Comparison of ENCODE assay signal across 8 cellular contexts in genomic region chr10:71850745-71851629, GRCh38. TPM values are rescaled to one million over a fixed set of nuclear protein-coding genes. Genes with fewer than 3 reads are reported as not detected.
A peak's percentile ranks its signal among the peaks of the same experiment; 100 is the strongest.
DNase-seq lines count a peak whose midpoint lies in the region; ATAC-seq and TF ChIP-seq lines count a peak whose summit lies in the region.

Gene PSAP (minus strand): TSS chr10:71851251. CDS start chr10:71851221, 30 bp downstream.

- H3K4me3 Mint-ChIP-seq in activated naive CD8-positive, alpha-beta T cell treated with anti-CD3 and anti-CD28 coated beads, Interleukin-2, amount 10 ng/mL, durations not matched to agents 7 days and 5 days: peak within 1 kb of the TSS; percentile 92
- peak within 1 kb of the TSS; percentile 98 for H3K4me3 Mint-ChIP-seq in glutamatergic neuron (ENCODE audit: unreplicated experiment)

- peak; percentile 96 for ATAC-seq in HG02678 (IDR thresholded peaks at IDR 0.05; ENCODE audit: unreplicated experiment)
- peak; percentile 99 for ATAC-seq in activated naive CD8-positive, alpha-beta T cell treated with anti-CD3 and anti-CD28 coated beads, Interleukin-2, amount 10 ng/mL, durations not matched to agents 7 days and 5 days (ENCODE audit: low read depth)
- ATAC-seq in thoracic aorta (ENCODE audit: insufficient number of reproducible peaks, low FRiP score, low read depth): peak; percentile 91

- H3K9ac ChIP-seq in SU-DHL-6 (ENCODE audit: low read length): peak within 1 kb of the TSS; percentile 83

- TF ChIP-seq CTCF in SU-DHL-6 (IDR thresholded peaks at IDR 0.05; ENCODE audit: insufficient read depth, low read length, poor library complexity, severe bottlenecking): no peak
- no peak for TF ChIP-seq CTCF in glutamatergic neuron (IDR thresholded peaks at IDR 0.05; ENCODE audit: partially characterized antibody, unreplicated experiment)
- no peak for TF ChIP-seq CTCF in osteoblast (IDR thresholded peaks at IDR 0.05; ENCODE audit: extremely low read depth, low read depth, low read length)
- TF ChIP-seq CTCF in thoracic aorta (IDR thresholded peaks at IDR 0.05): no peak

- H3K79me2 ChIP-seq in SU-DHL-6 (ENCODE audit: insufficient read depth, low read length) (peaks cover 19% of the 10 kb centered on the region; the same call in 1 of the 2 replicates), osteoblast (ENCODE audit: insufficient read depth, low read length) (peaks cover 51% of the 10 kb centered on the region)

- H3K36me3 ChIP-seq in SU-DHL-6 (ENCODE audit: low read length) (no peaks in the 10 kb centered on the region), osteoblast (ENCODE audit: insufficient read depth, low read length) (no peaks in the 10 kb centered on the region), thoracic aorta (no peaks in the 10 kb centered on the region)

- H3K4me1 ChIP-seq in osteoblast (ENCODE audit: insufficient read depth, low read length) (peaks cover 26% of the 10 kb centered on the region), thoracic aorta (ENCODE audit: control insufficient read depth in 1 of 2, low read depth in 2 of 2) (peaks cover 31 to 47% of the 10 kb centered on the region in 2 donors)

- peaks cover 3% of the 10 kb centered on the region for H3K27me3 Mint-ChIP-seq in activated naive CD8-positive, alpha-beta T cell treated with anti-CD3 and anti-CD28 coated beads, Interleukin-2, amount 10 ng/mL, durations not matched to agents 7 days and 5 days
- peaks cover 4% of the 10 kb centered on the region for H3K27me3 Mint-ChIP-seq in glutamatergic neuron (ENCODE audit: unreplicated experiment)

- POLR2A ChIA-PET in activated naive CD8-positive, alpha-beta T cell treated with anti-CD3 and anti-CD28 coated beads, Interleukin-2, amount 10 ng/mL, durations not matched to agents 7 days and 5 days (lab: Charles Lee): interaction anchor here (0.7 to 2.9 kb wide), 12 partner anchors 10 to 486 kb away, joined by 3 to 17 read pairs (median 6); partner anchors contain the start of gene VSIR

- H3K9me3 ChIP-seq in SU-DHL-6 (ENCODE audit: insufficient read depth, low read length) (no peaks in the 10 kb centered on the region), osteoblast (ENCODE audit: low read depth, low read length) (no peaks in the 10 kb centered on the region), thoracic aorta (no peaks in the 10 kb centered on the region)

- H3K36me3 Mint-ChIP-seq in activated naive CD8-positive, alpha-beta T cell treated with anti-CD3 and anti-CD28 coated beads, Interleukin-2, amount 10 ng/mL, durations not matched to agents 7 days and 5 days: peaks cover 3% of the 10 kb centered on the region
- H3K36me3 Mint-ChIP-seq in glutamatergic neuron (ENCODE audit: unreplicated experiment): peaks cover 5% of the 10 kb centered on the region

- peak; percentile 88 for DNase-seq in NCI-H128 (lab: John Stamatoyannopoulos, UW; ENCODE audit: unreplicated experiment)
- DNase-seq in activated naive CD8-positive, alpha-beta T cell treated with anti-CD3 and anti-CD28 coated beads, Interleukin-2, amount 10 ng/mL, durations not matched to agents 7 days and 5 days: peak; percentile 99
- DNase-seq in glutamatergic neuron: peak; percentile 99
- DNase-seq in osteoblast (ENCODE audit: insufficient read length, low spot score, missing footprints): peak; percentile 98
- peak; percentile 98 for DNase-seq in thoracic aorta (ENCODE audit: low spot score)

- H4K20me1 ChIP-seq in SU-DHL-6 (ENCODE audit: low read depth, low read length): no peaks in the 10 kb centered on the region
- H4K20me1 ChIP-seq in osteoblast (ENCODE audit: insufficient read depth, low read length): peaks cover 39% of the 10 kb centered on the region

- no peak within 1 kb of the TSS for H3K27ac ChIP-seq in SU-DHL-6 (ENCODE audit: low read depth, low read length)
- peak within 1 kb of the TSS; percentile 96 for H3K27ac ChIP-seq in osteoblast (ENCODE audit: low read depth, low read length)
- peak within 1 kb of the TSS; percentile 98 for H3K27ac ChIP-seq in thoracic aorta

- H3K27me3 ChIP-seq in SU-DHL-6 (ENCODE audit: low read length): no peaks in the 10 kb centered on the region
- H3K27me3 ChIP-seq in osteoblast (ENCODE audit: insufficient read depth, low read length): no peaks in the 10 kb centered on the region
- no peaks in the 10 kb centered on the region for H3K27me3 ChIP-seq in thoracic aorta (replicated peaks; ENCODE audit: insufficient read depth)

- no peaks in the 10 kb centered on the region for H3K9me3 Mint-ChIP-seq in activated naive CD8-positive, alpha-beta T cell treated with anti-CD3 and anti-CD28 coated beads, Interleukin-2, amount 10 ng/mL, durations not matched to agents 7 days and 5 days
- H3K9me3 Mint-ChIP-seq in glutamatergic neuron (ENCODE audit: unreplicated experiment): no peaks in the 10 kb centered on the region

- H3K9me2 ChIP-seq in SU-DHL-6 (replicated peaks; ENCODE audit: insufficient read depth, low read length): no peaks in the 10 kb centered on the region

- H3K4me2 ChIP-seq in SU-DHL-6 (ENCODE audit: low read depth, low read length, poor library complexity, severe bottlenecking) (peak within 1 kb of the TSS; percentile 61), osteoblast (ENCODE audit: insufficient read depth, low read length) (peak within 1 kb of the TSS; percentile 97)

- H3K4me1 Mint-ChIP-seq in activated naive CD8-positive, alpha-beta T cell treated with anti-CD3 and anti-CD28 coated beads, Interleukin-2, amount 10 ng/mL, durations not matched to agents 7 days and 5 days: peaks cover 34% of the 10 kb centered on the region
- H3K4me1 Mint-ChIP-seq in glutamatergic neuron (ENCODE audit: low read depth, unreplicated experiment): peaks cover 28% of the 10 kb centered on the region

- no peaks in the 10 kb centered on the region for H3F3A ChIP-seq in SU-DHL-6 (ENCODE audit: insufficient read depth)

- H3K4me3 ChIP-seq in SU-DHL-6 (ENCODE audit: insufficient read depth, low read length, poor library complexity, severe bottlenecking) (peak within 1 kb of the TSS; percentile 84), osteoblast (ENCODE audit: insufficient read depth, low read length) (peak within 1 kb of the TSS; percentile 100), thoracic aorta (peak within 1 kb of the TSS; percentile 99)

- TF ChIP-seq POLR2A in GM10847 (IDR thresholded peaks at IDR 0.05; ENCODE audit: extremely low read depth, insufficient read length): peak; percentile 98

- H2AFZ ChIP-seq in SU-DHL-6 (ENCODE audit: low read depth, low read length, severe bottlenecking) (peak within 1 kb of the TSS; percentile 83), osteoblast (ENCODE audit: low read length) (peak within 1 kb of the TSS; percentile 81)

- peak within 1 kb of the TSS; percentile 75 for H3K27ac Mint-ChIP-seq in activated naive CD8-positive, alpha-beta T cell treated with anti-CD3 and anti-CD28 coated beads, Interleukin-2, amount 10 ng/mL, durations not matched to agents 7 days and 5 days
- H3K27ac Mint-ChIP-seq in glutamatergic neuron (ENCODE audit: unreplicated experiment): peak within 1 kb of the TSS; percentile 96

RNA-seq across cellular contexts. Expression of gene PSAP, which starts in this region (rescaled TPM):
- 100 to 1,000 TPM; 171 to 175 TPM for total RNA-seq in activated naive CD8-positive, alpha-beta T cell treated with anti-CD3 and anti-CD28 coated beads, Interleukin-2, amount 10 ng/mL, durations not matched to agents 7 days and 5 days
- 737 TPM for total RNA-seq in glutamatergic neuron (ENCODE audit: unreplicated experiment)
- 1,248 and 1,391 TPM in 2 replicates for total RNA-seq in osteoblast
- total RNA-seq in thoracic aorta: 1,000 to 10,000 TPM; 1,091 to 1,135 TPM
